In genomic region chr10:129881641-129882040, GRCh38 we compare ENCODE assay signal across 19 cellular contexts.
"Had no signal": no experiment of that assay in that cellular context is flagged by ENCODE, and none has a peak within 500 bp of the region (broad histone marks: within the 10 kb centered on the region; RNA-seq: fewer than 3 reads in every experiment).

No MANE protein-coding gene starts in this region.

- H3K27ac ChIP-seq: hepatocyte, lower lobe of right lung, neural progenitor cell, upper lobe of right lung had no signal

- H3K9ac ChIP-seq: neural progenitor cell had no signal

- H3K9me3 ChIP-seq: lower lobe of right lung, mucosa of descending colon, upper lobe of right lung had no signal

- H2AFZ ChIP-seq: hepatocyte, neural progenitor cell had no signal

- H3K4me2 ChIP-seq: hepatocyte, neural progenitor cell had no signal

- H3K4me3 ChIP-seq: hepatocyte, lower lobe of right lung, mucosa of descending colon, neural progenitor cell, upper lobe of right lung had no signal

- DNase-seq: activated CD4-positive, alpha-beta T cell treated with anti-CD3 and anti-CD28 coated beads for 1 hour; activated gamma-delta T cell treated with Interleukin-2 at 50 U/mL for 16 hours; activated T-cell treated with anti-CD3 and anti-CD28 coated beads, Interleukin-2, amount 50 U/mL, for 1 hour; aorta; effector memory CD4-positive, alpha-beta T cell; foreskin melanocyte; immature natural killer cell; lower lobe of right lung; mesendoderm; mucosa of descending colon; naive thymus-derived CD4-positive, alpha-beta T cell; stimulated activated CD4-positive, alpha-beta T cell treated with anti-CD3 and anti-CD28 coated beads, Interleukin-4, amount 100 ng/mL, for 24 hours; stimulated activated naive CD8-positive, alpha-beta T cell treated with anti-CD3 and anti-CD28 coated beads, Interleukin-15, Interleukin-2, amounts not matched to agents 100 U/mL and 50 U/mL, for 24 hours; upper lobe of right lung had no signal

- H3K36me3 ChIP-seq: lower lobe of right lung, neural progenitor cell, upper lobe of right lung had no signal

- ATAC-seq: activated naive CD4-positive, alpha-beta T cell treated with anti-CD3 and anti-CD28 coated beads, Interleukin-2, amount 50 U/mL, for 72 hours; left lobe of liver; lower lobe of right lung; mucosa of descending colon; naive thymus-derived CD4-positive, alpha-beta T cell; stimulated activated naive CD8-positive, alpha-beta T cell treated with anti-CD3 and anti-CD28 coated beads, Interleukin-15, Interleukin-2, amounts not matched to agents 100 U/mL and 50 U/mL, for 24 hours; upper lobe of right lung had no signal

- H3K27me3 ChIP-seq: neural progenitor cell had no signal

- H3K4me1 ChIP-seq: lower lobe of right lung, upper lobe of right lung had no signal

- H3K79me2 ChIP-seq: hepatocyte had no signal

- FAIRE-seq: colon had no signal
